ENCODE assay signal across 13 cellular contexts in the genomic region with DNA sequence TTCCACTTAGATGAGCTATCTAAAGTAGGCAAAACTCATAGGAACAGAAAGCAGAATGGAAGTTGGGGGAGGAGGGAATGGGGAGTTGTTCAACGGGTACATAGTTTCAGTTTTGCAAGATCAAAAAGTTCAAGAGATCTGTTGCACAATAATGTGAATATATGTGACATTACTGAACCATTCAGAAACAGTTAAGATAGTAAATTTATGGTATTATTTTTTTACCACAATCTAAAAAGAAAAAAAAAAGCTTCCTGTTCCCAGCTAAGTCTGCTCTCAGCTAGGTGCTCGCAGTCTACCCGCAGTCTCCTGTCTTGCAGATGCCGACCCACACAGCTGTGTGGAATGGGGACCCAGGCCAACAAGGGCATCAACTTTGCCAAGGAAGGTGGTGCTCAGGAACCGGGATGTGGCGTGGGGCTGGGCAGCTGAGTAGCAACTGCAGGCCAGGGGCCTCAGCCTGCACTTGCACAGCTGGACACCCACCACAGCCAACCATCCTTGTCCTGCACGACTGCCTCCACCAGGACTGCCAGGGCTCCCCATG. TPM values are rescaled to one million over a fixed set of nuclear protein-coding genes. Genes with fewer than 3 reads are reported as not detected.
DNase-seq lines count a peak whose midpoint lies in the region; ATAC-seq lines count a peak whose summit lies in the region.
"Had no signal": no experiment of that assay in that cellular context is flagged by ENCODE, and none has a peak within 500 bp of the region (broad histone marks: within the 10 kb centered on the region; RNA-seq: fewer than 3 reads in every experiment).

No MANE protein-coding gene starts in this region.

- H3K9me3 Mint-ChIP-seq in activated CD4-positive, alpha-beta T cell treated with anti-CD3 and anti-CD28 coated beads, Interleukin-2, amount 10 ng/mL, durations not matched to agents 7 days and 5 days = no peaks in the 10 kb centered on the region
- no peaks in the 10 kb centered on the region for H3K9me3 Mint-ChIP-seq in stimulated activated effector memory CD8-positive, alpha-beta T cell treated with anti-CD3 and anti-CD28 coated beads, Interleukin-12 subunit alpha, Interleukin-12 subunit beta, amount 100 ng/mL, for 72 hours
- H3K9me3 Mint-ChIP-seq: neural crest cell had no signal

- no peaks in the 10 kb centered on the region for H3K27me3 Mint-ChIP-seq in activated CD4-positive, alpha-beta T cell treated with anti-CD3 and anti-CD28 coated beads, Interleukin-2, amount 10 ng/mL, durations not matched to agents 7 days and 5 days

- no peaks in the 10 kb centered on the region for H3K36me3 Mint-ChIP-seq in activated CD4-positive, alpha-beta T cell treated with anti-CD3 and anti-CD28 coated beads, Interleukin-2, amount 10 ng/mL, durations not matched to agents 7 days and 5 days (ENCODE audit: low read depth)
- H3K36me3 Mint-ChIP-seq in stimulated activated effector memory CD8-positive, alpha-beta T cell treated with anti-CD3 and anti-CD28 coated beads, Interleukin-12 subunit alpha, Interleukin-12 subunit beta, amount 100 ng/mL, for 72 hours = no peaks in the 10 kb centered on the region

- H3K27ac Mint-ChIP-seq in activated CD4-positive, alpha-beta T cell treated with anti-CD3 and anti-CD28 coated beads, Interleukin-2, amount 10 ng/mL, durations not matched to agents 7 days and 5 days = peak overlapping the region; percentile 68
- no peak overlapping the region for H3K27ac Mint-ChIP-seq in stimulated activated effector memory CD8-positive, alpha-beta T cell treated with anti-CD3 and anti-CD28 coated beads, Interleukin-12 subunit alpha, Interleukin-12 subunit beta, amount 100 ng/mL, for 72 hours

- H3K4me3 Mint-ChIP-seq in activated CD4-positive, alpha-beta T cell treated with anti-CD3 and anti-CD28 coated beads, Interleukin-2, amount 10 ng/mL, durations not matched to agents 7 days and 5 days = peak overlapping the region; percentile 31
- H3K4me3 Mint-ChIP-seq in stimulated activated effector memory CD8-positive, alpha-beta T cell treated with anti-CD3 and anti-CD28 coated beads, Interleukin-12 subunit alpha, Interleukin-12 subunit beta, amount 100 ng/mL, for 72 hours = no peak overlapping the region
- H3K4me3 Mint-ChIP-seq: neural crest cell had no signal

- CTCF ChIA-PET in activated CD4-positive, alpha-beta T cell treated with anti-CD3 and anti-CD28 coated beads, Interleukin-2, amount 10 ng/mL, durations not matched to agents 7 days and 5 days (lab: Charles Lee) = interaction anchor here (1.2 to 2.2 kb wide), 2 partner anchors 11 to 21 kb away, joined by 4 to 8 read pairs; no protein-coding TSS in a partner anchor

- H3K4me1 ChIP-seq in effector memory CD4-positive, alpha-beta T cell (ENCODE audit: control insufficient read depth, insufficient read depth, low read length, poor library complexity, severe bottlenecking) = peaks cover 9% of the 10 kb centered on the region

- H3K36me3 ChIP-seq in effector memory CD4-positive, alpha-beta T cell (ENCODE audit: control insufficient read depth, insufficient read depth, low read length) = no peaks in the 10 kb centered on the region

- H3K27me3 ChIP-seq in effector memory CD4-positive, alpha-beta T cell (replicated peaks; ENCODE audit: control insufficient read depth, insufficient read depth, low read length, poor library complexity, severe bottlenecking) = no peaks in the 10 kb centered on the region

- peak; percentile 20 for DNase-seq in activated CD4-positive, alpha-beta T cell treated with anti-CD3 and anti-CD28 coated beads, Interleukin-2, amount 10 ng/mL, durations not matched to agents 7 days and 5 days
- no peak for DNase-seq in activated CD4-positive, alpha-beta T cell treated with anti-CD3 and anti-CD28 coated beads, Interleukin-2, amount 50 U/mL, for 1 hour
- DNase-seq in OCI-M1 (lab: John Stamatoyannopoulos, UW) (peak; percentile 67), amygdala (lab: John Stamatoyannopoulos, UW) (no peak), COLO668 (lab: John Stamatoyannopoulos, UW; ENCODE audit: unreplicated experiment) (no peak), hippocampal formation (lab: John Stamatoyannopoulos, UW) (no peak)
- no peak for DNase-seq in effector memory CD4-positive, alpha-beta T cell
- no peak for DNase-seq in stimulated activated effector memory CD8-positive, alpha-beta T cell treated with anti-CD3 and anti-CD28 coated beads, Interleukin-12 subunit alpha, Interleukin-12 subunit beta, amount 100 ng/mL, for 72 hours (ENCODE audit: low spot score in 2 of 2)
- DNase-seq: activated CD4-positive, CD25-positive, alpha-beta regulatory T cell; anterior cingulate cortex; GM23248 had no signal

- peaks cover 26% of the 10 kb centered on the region for H3K4me1 Mint-ChIP-seq in activated CD4-positive, alpha-beta T cell treated with anti-CD3 and anti-CD28 coated beads, Interleukin-2, amount 10 ng/mL, durations not matched to agents 7 days and 5 days
- peaks cover 15% of the 10 kb centered on the region for H3K4me1 Mint-ChIP-seq in stimulated activated effector memory CD8-positive, alpha-beta T cell treated with anti-CD3 and anti-CD28 coated beads, Interleukin-12 subunit alpha, Interleukin-12 subunit beta, amount 100 ng/mL, for 72 hours
- H3K4me1 Mint-ChIP-seq: neural crest cell had no signal

- POLR2A ChIA-PET in activated CD4-positive, alpha-beta T cell treated with anti-CD3 and anti-CD28 coated beads, Interleukin-2, amount 10 ng/mL, durations not matched to agents 7 days and 5 days (lab: Charles Lee) = interaction anchor here (0.6 kb wide), 1 partner anchor 528 kb away, joined by 4 read pairs; no protein-coding TSS in a partner anchor

- ATAC-seq in stimulated activated effector memory CD8-positive, alpha-beta T cell treated with anti-CD3 and anti-CD28 coated beads, Interleukin-12 subunit alpha, Interleukin-12 subunit beta, amount 100 ng/mL, for 72 hours = peak; percentile 37

- H3K4me3 ChIP-seq in effector memory CD4-positive, alpha-beta T cell (ENCODE audit: insufficient read depth, low read depth, low read length, poor library complexity, severe bottlenecking) = peak overlapping the region; percentile 6
- H3K4me3 ChIP-seq: GM23248, smooth muscle cell had no signal

- H3K27ac ChIP-seq in effector memory CD4-positive, alpha-beta T cell (ENCODE audit: insufficient read depth, low read length, poor library complexity, severe bottlenecking) = no peak overlapping the region
- H3K27ac ChIP-seq: GM23248 had no signal

- no peaks in the 10 kb centered on the region for H3K9me3 ChIP-seq in effector memory CD4-positive, alpha-beta T cell (ENCODE audit: control insufficient read depth, low read length)

RNA-seq across cellular contexts. Expression of a gene that starts 15.3 kb away (rescaled TPM):
- total RNA-seq in activated CD4-positive, alpha-beta T cell treated with anti-CD3 and anti-CD28 coated beads, Interleukin-2, amount 10 ng/mL, durations not matched to agents 7 days and 5 days = 10 to 100 TPM; 27.3 to 32.0 TPM

Comparison
In these comparisons a context has a peak if more than half of its experiments do, and no peak if none do; other contexts are left out.
1. DNase-seq: peak in activated CD4-positive, alpha-beta T cell treated with anti-CD3 and anti-CD28 coated beads, Interleukin-2, amount 10 ng/mL, durations not matched to agents 7 days and 5 days (single experiment) and OCI-M1 (single experiment); none in activated CD4-positive, alpha-beta T cell treated with anti-CD3 and anti-CD28 coated beads, Interleukin-2, amount 50 U/mL, for 1 hour (single experiment), effector memory CD4-positive, alpha-beta T cell (0 of 3), stimulated activated effector memory CD8-positive, alpha-beta T cell treated with anti-CD3 and anti-CD28 coated beads, Interleukin-12 subunit alpha, Interleukin-12 subunit beta, amount 100 ng/mL, for 72 hours (0 of 2), amygdala (0 of 56), COLO668 (single experiment) and hippocampal formation (0 of 2).